In the genomic region with DNA sequence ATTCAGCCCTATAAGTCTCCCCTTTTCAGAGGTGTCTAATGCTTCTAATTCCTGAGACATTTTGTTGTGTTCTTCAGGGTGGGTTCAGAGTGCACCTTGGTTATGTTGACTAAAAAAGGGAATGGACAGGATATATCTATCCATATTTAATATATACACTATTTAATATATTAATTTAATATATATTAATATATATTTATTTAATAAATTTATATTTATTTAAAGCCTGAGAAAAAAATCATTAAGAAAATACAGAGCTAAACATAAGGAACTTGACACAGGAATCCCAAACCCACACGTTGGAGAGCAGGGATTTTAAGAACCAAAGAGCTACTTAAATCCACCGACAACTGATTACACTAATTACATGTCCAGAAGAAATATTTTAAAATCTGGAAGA, we compare ENCODE assay signal across 34 cellular contexts.
"Had no signal": no experiment of that assay in that cellular context is flagged by ENCODE, and none has a peak within 500 bp of the region (broad histone marks: within the 10 kb centered on the region; RNA-seq: fewer than 3 reads in every experiment).

No MANE protein-coding gene starts in this region.

- H3K4me1 Mint-ChIP-seq: activated naive CD4-positive, alpha-beta T cell treated with anti-CD3 and anti-CD28 coated beads, Interleukin-2, amount 10 ng/mL, durations not matched to agents 7 days and 5 days; activated naive CD4-positive, alpha-beta T cell treated with anti-CD3 and anti-CD28 coated beads, Interleukin-2, amount 50 U/mL, for 24 hours; activated naive CD8-positive, alpha-beta T cell treated with anti-CD3 and anti-CD28 coated beads for 36 hours; activated naive CD8-positive, alpha-beta T cell treated with anti-CD3 and anti-CD28 coated beads, Interleukin-2, amount 10 ng/mL, durations not matched to agents 7 days and 5 days; activated naive CD8-positive, alpha-beta T cell treated with anti-CD3 and anti-CD28 coated beads, Interleukin-2, amount 50 U/mL, for 24 hours; activated T-helper 17 cell treated with anti-CD3 and anti-CD28 coated beads, Interleukin-2, amount 50 U/mL, for 72 hours; central memory CD8-positive, alpha-beta T cell had no signal

- H3K36me3 Mint-ChIP-seq: activated naive CD4-positive, alpha-beta T cell treated with anti-CD3 and anti-CD28 coated beads, Interleukin-2, amount 10 ng/mL, durations not matched to agents 7 days and 5 days; activated naive CD4-positive, alpha-beta T cell treated with anti-CD3 and anti-CD28 coated beads, Interleukin-2, amount 50 U/mL, for 24 hours; activated naive CD4-positive, alpha-beta T cell treated with anti-CD3 and anti-CD28 coated beads, Interleukin-2, amount 50 U/mL, for 72 hours; activated naive CD8-positive, alpha-beta T cell; activated naive CD8-positive, alpha-beta T cell treated with anti-CD3 and anti-CD28 coated beads for 36 hours; activated naive CD8-positive, alpha-beta T cell treated with anti-CD3 and anti-CD28 coated beads, Interleukin-2, amount 10 ng/mL, durations not matched to agents 7 days and 5 days; brain had no signal

- ATAC-seq: activated naive CD4-positive, alpha-beta T cell treated with anti-CD3 and anti-CD28 coated beads, Interleukin-2, amount 50 U/mL, for 72 hours; activated naive CD8-positive, alpha-beta T cell treated with anti-CD3 and anti-CD28 coated beads, Interleukin-2, amount 50 U/mL, for 24 hours; activated T-cell treated with anti-CD3 and anti-CD28 coated beads, Interleukin-2, amount 50 U/mL, for 4 hours; activated T-cell treated with anti-CD3 and anti-CD28 coated beads, Interleukin-2, amount 50 U/mL, for 72 hours; activated T-helper 17 cell treated with anti-CD3 and anti-CD28 coated beads, Interleukin-2, amount 50 U/mL, for 72 hours; body of pancreas had no signal

- DNase-seq: activated effector memory CD4-positive, alpha-beta T cell treated with anti-CD3 and anti-CD28 coated beads, Interleukin-2, amount 50 U/mL, for 16 hours; activated effector memory CD4-positive, alpha-beta T cell treated with Interleukin-2 at 50 U/mL for 16 hours; activated gamma-delta T cell; activated gamma-delta T cell treated with Interleukin-2 at 50 U/mL for 16 hours; activated naive CD4-positive, alpha-beta T cell treated with anti-CD3 and anti-CD28 coated beads for 36 hours; activated naive CD4-positive, alpha-beta T cell treated with anti-CD3 and anti-CD28 coated beads, Interleukin-2, amount 10 ng/mL, durations not matched to agents 7 days and 5 days; activated naive CD4-positive, alpha-beta T cell treated with anti-CD3 and anti-CD28 coated beads, Interleukin-2, amount 50 U/mL, for 16 hours; activated naive CD4-positive, alpha-beta T cell treated with Interleukin-2 at 50 U/mL for 16 hours; activated naive CD8-positive, alpha-beta T cell treated with anti-CD3 and anti-CD28 coated beads for 36 hours; activated naive CD8-positive, alpha-beta T cell treated with anti-CD3 and anti-CD28 coated beads, Interleukin-2, amount 10 ng/mL, durations not matched to agents 7 days and 5 days; activated naive CD8-positive, alpha-beta T cell treated with anti-CD3 and anti-CD28 coated beads, Interleukin-2, amount 50 U/mL, for 24 hours; activated T-cell treated with anti-CD3 and anti-CD28 coated beads, Interleukin-2, amount 50 U/mL, for 1 hour; activated T-cell treated with anti-CD3 and anti-CD28 coated beads, Interleukin-2, amount 50 U/mL, for 24 hours; activated T-cell treated with anti-CD3 and anti-CD28 coated beads, Interleukin-2, amount 50 U/mL, for 4 hours; activated T-cell treated with anti-CD3 and anti-CD28 coated beads, Interleukin-2, amount 50 U/mL, for 48 hours; activated T-cell treated with anti-CD3 and anti-CD28 coated beads, Interleukin-2, amount 50 U/mL, for 72 hours; adrenal gland; amniotic stem cell; amygdala; anterior cingulate cortex; aorta; body of pancreas; brain microvascular endothelial cell; caudate nucleus; central memory CD4-positive, alpha-beta T cell; cerebellar nuclear complex had no signal

- H3K27ac Mint-ChIP-seq: activated naive CD4-positive, alpha-beta T cell treated with anti-CD3 and anti-CD28 coated beads for 36 hours; activated naive CD4-positive, alpha-beta T cell treated with anti-CD3 and anti-CD28 coated beads, Interleukin-2, amount 10 ng/mL, durations not matched to agents 7 days and 5 days; activated naive CD4-positive, alpha-beta T cell treated with anti-CD3 and anti-CD28 coated beads, Interleukin-2, amount 50 U/mL, for 24 hours; activated naive CD4-positive, alpha-beta T cell treated with anti-CD3 and anti-CD28 coated beads, Interleukin-2, amount 50 U/mL, for 72 hours; activated naive CD8-positive, alpha-beta T cell; activated naive CD8-positive, alpha-beta T cell treated with anti-CD3 and anti-CD28 coated beads for 36 hours; activated naive CD8-positive, alpha-beta T cell treated with anti-CD3 and anti-CD28 coated beads, Interleukin-2, amount 10 ng/mL, durations not matched to agents 7 days and 5 days; activated naive CD8-positive, alpha-beta T cell treated with anti-CD3 and anti-CD28 coated beads, Interleukin-2, amount 50 U/mL, for 24 hours; activated T-cell treated with anti-CD3 and anti-CD28 coated beads, Interleukin-2, amount 50 U/mL, for 24 hours; activated T-helper 1 cell treated with anti-CD3 and anti-CD28 coated beads, Interleukin-12 subunit alpha, Interleukin-12 subunit beta, Interleukin-2, Interleukin-4 antibody, amounts not matched to agents 30 ng/mL and 10 ng/mL and 1 ng/mL, durations not matched to agents 14 hours and 24 hours and 36 hours; activated T-helper 17 cell treated with anti-CD3 and anti-CD28 coated beads, Interleukin-2, amount 50 U/mL, for 72 hours; activated T-helper 2 cell treated with anti-CD3 and anti-CD28 coated beads, Interferon-gamma antibody, Interleukin-2, Interleukin-4, amounts not matched to agents 10 μg/mL and 5 μg/mL and 100 μg/mL, durations not matched to agents 14 hours and 24 hours and 36 hours; brain had no signal

- H3K4me3 Mint-ChIP-seq: activated naive CD4-positive, alpha-beta T cell treated with anti-CD3 and anti-CD28 coated beads for 36 hours; activated naive CD4-positive, alpha-beta T cell treated with anti-CD3 and anti-CD28 coated beads, Interleukin-2, amount 10 ng/mL, durations not matched to agents 7 days and 5 days; activated naive CD4-positive, alpha-beta T cell treated with anti-CD3 and anti-CD28 coated beads, Interleukin-2, amount 50 U/mL, for 24 hours; activated naive CD8-positive, alpha-beta T cell; activated naive CD8-positive, alpha-beta T cell treated with anti-CD3 and anti-CD28 coated beads for 36 hours; activated naive CD8-positive, alpha-beta T cell treated with anti-CD3 and anti-CD28 coated beads, Interleukin-2, amount 10 ng/mL, durations not matched to agents 7 days and 5 days; activated naive CD8-positive, alpha-beta T cell treated with anti-CD3 and anti-CD28 coated beads, Interleukin-2, amount 50 U/mL, for 24 hours; activated T-cell treated with anti-CD3 and anti-CD28 coated beads, Interleukin-2, amount 50 U/mL, for 24 hours; activated T-cell treated with anti-CD3 and anti-CD28 coated beads, Interleukin-2, amount 50 U/mL, for 4 hours; activated T-cell treated with anti-CD3 and anti-CD28 coated beads, Interleukin-2, amount 50 U/mL, for 72 hours; activated T-helper 1 cell treated with anti-CD3 and anti-CD28 coated beads, Interleukin-12 subunit alpha, Interleukin-12 subunit beta, Interleukin-2, Interleukin-4 antibody, amounts not matched to agents 30 ng/mL and 10 ng/mL and 1 ng/mL, durations not matched to agents 14 hours and 24 hours and 36 hours; activated T-helper 17 cell treated with anti-CD3 and anti-CD28 coated beads, Interleukin-2, amount 50 U/mL, for 72 hours; brain; central memory CD8-positive, alpha-beta T cell had no signal

- H3K27me3 Mint-ChIP-seq: activated naive CD4-positive, alpha-beta T cell treated with anti-CD3 and anti-CD28 coated beads, Interleukin-2, amount 10 ng/mL, durations not matched to agents 7 days and 5 days; activated naive CD8-positive, alpha-beta T cell treated with anti-CD3 and anti-CD28 coated beads, Interleukin-2, amount 10 ng/mL, durations not matched to agents 7 days and 5 days; activated naive CD8-positive, alpha-beta T cell treated with anti-CD3 and anti-CD28 coated beads, Interleukin-2, amount 50 U/mL, for 24 hours; central memory CD8-positive, alpha-beta T cell had no signal

- H3K9me3 Mint-ChIP-seq: activated naive CD4-positive, alpha-beta T cell treated with anti-CD3 and anti-CD28 coated beads for 36 hours; activated naive CD4-positive, alpha-beta T cell treated with anti-CD3 and anti-CD28 coated beads, Interleukin-2, amount 10 ng/mL, durations not matched to agents 7 days and 5 days; activated naive CD4-positive, alpha-beta T cell treated with anti-CD3 and anti-CD28 coated beads, Interleukin-2, amount 50 U/mL, for 24 hours; activated naive CD4-positive, alpha-beta T cell treated with anti-CD3 and anti-CD28 coated beads, Interleukin-2, amount 50 U/mL, for 72 hours; activated naive CD8-positive, alpha-beta T cell treated with anti-CD3 and anti-CD28 coated beads for 36 hours; activated naive CD8-positive, alpha-beta T cell treated with anti-CD3 and anti-CD28 coated beads, Interleukin-2, amount 10 ng/mL, durations not matched to agents 7 days and 5 days; activated naive CD8-positive, alpha-beta T cell treated with anti-CD3 and anti-CD28 coated beads, Interleukin-2, amount 50 U/mL, for 24 hours; activated T-cell treated with anti-CD3 and anti-CD28 coated beads, Interleukin-2, amount 50 U/mL, for 24 hours; activated T-cell treated with anti-CD3 and anti-CD28 coated beads, Interleukin-2, amount 50 U/mL, for 4 hours; activated T-cell treated with anti-CD3 and anti-CD28 coated beads, Interleukin-2, amount 50 U/mL, for 72 hours; activated T-helper 1 cell treated with anti-CD3 and anti-CD28 coated beads, Interleukin-12 subunit alpha, Interleukin-12 subunit beta, Interleukin-2, Interleukin-4 antibody, amounts not matched to agents 30 ng/mL and 10 ng/mL and 1 ng/mL, durations not matched to agents 14 hours and 24 hours and 36 hours; activated T-helper 17 cell treated with anti-CD3 and anti-CD28 coated beads, Interleukin-2, amount 50 U/mL, for 72 hours; activated T-helper 2 cell treated with anti-CD3 and anti-CD28 coated beads, Interferon-gamma antibody, Interleukin-2, Interleukin-4, amounts not matched to agents 10 μg/mL and 5 μg/mL and 100 μg/mL, durations not matched to agents 14 hours and 24 hours and 36 hours; brain had no signal
